23 cellular contexts compared by ENCODE assay signal in genomic region chr16:13390986-13391305, GRCh38.
"Had no signal": no experiment of that assay in that cellular context is flagged by ENCODE, and none has a peak within 500 bp of the region (broad histone marks: within the 10 kb centered on the region; RNA-seq: fewer than 3 reads in every experiment).

No MANE protein-coding gene starts in this region.

- H3K9me3 ChIP-seq: pancreas had no signal

- H3K27ac ChIP-seq: cardiac muscle cell, epithelial cell of prostate, gastroesophageal sphincter, heart left ventricle, pancreas, skin epidermis, tibial artery had no signal

- FAIRE-seq: islet of Langerhans, pancreas had no signal

- H3K27me3 Mint-ChIP-seq: activated CD4-positive, alpha-beta T cell treated with anti-CD3 and anti-CD28 coated beads, Interleukin-2, amount 10 ng/mL, durations not matched to agents 7 days and 5 days; activated CD8-positive, alpha-beta T cell treated with anti-CD3 and anti-CD28 coated beads for 36 hours; activated naive CD8-positive, alpha-beta T cell treated with anti-CD3 and anti-CD28 coated beads, Interleukin-2, amount 50 U/mL, for 24 hours; T-helper 17 cell had no signal

- H3K27ac Mint-ChIP-seq: activated CD4-positive, alpha-beta T cell treated with anti-CD3 and anti-CD28 coated beads, Interleukin-2, amount 10 ng/mL, durations not matched to agents 7 days and 5 days; activated CD8-positive, alpha-beta T cell treated with anti-CD3 and anti-CD28 coated beads for 36 hours; activated naive CD8-positive, alpha-beta T cell treated with anti-CD3 and anti-CD28 coated beads, Interleukin-2, amount 50 U/mL, for 24 hours; activated T-helper 1 cell treated with anti-CD3 and anti-CD28 coated beads, Interleukin-12 subunit alpha, Interleukin-12 subunit beta, Interleukin-2, Interleukin-4 antibody, amounts not matched to agents 30 ng/mL and 10 ng/mL and 1 ng/mL, durations not matched to agents 14 hours and 24 hours and 36 hours; mesothelial cell of epicardium; natural killer cell treated with Interleukin-12 subunit alpha and Interleukin-12 subunit beta and Interleukin-15 and Interleukin-18, amount 100 ng/mL, for 72 hours; stimulated activated effector memory CD8-positive, alpha-beta T cell treated with anti-CD3 and anti-CD28 coated beads, Interleukin-12 subunit alpha, Interleukin-12 subunit beta, amount 100 ng/mL, for 72 hours; T-helper 17 cell had no signal

- H3K27me3 ChIP-seq: gastroesophageal sphincter, pancreas, tibial artery had no signal

- H3K4me1 ChIP-seq: gastroesophageal sphincter, heart left ventricle, pancreas, tibial artery had no signal

- H3K4me3 Mint-ChIP-seq: activated CD4-positive, alpha-beta T cell treated with anti-CD3 and anti-CD28 coated beads, Interleukin-2, amount 10 ng/mL, durations not matched to agents 7 days and 5 days; activated CD8-positive, alpha-beta T cell treated with anti-CD3 and anti-CD28 coated beads for 36 hours; activated naive CD8-positive, alpha-beta T cell treated with anti-CD3 and anti-CD28 coated beads, Interleukin-2, amount 50 U/mL, for 24 hours; activated T-helper 1 cell treated with anti-CD3 and anti-CD28 coated beads, Interleukin-12 subunit alpha, Interleukin-12 subunit beta, Interleukin-2, Interleukin-4 antibody, amounts not matched to agents 30 ng/mL and 10 ng/mL and 1 ng/mL, durations not matched to agents 14 hours and 24 hours and 36 hours; mesothelial cell of epicardium; natural killer cell treated with Interleukin-12 subunit alpha and Interleukin-12 subunit beta and Interleukin-15 and Interleukin-18, amount 100 ng/mL, for 72 hours; stimulated activated effector memory CD8-positive, alpha-beta T cell treated with anti-CD3 and anti-CD28 coated beads, Interleukin-12 subunit alpha, Interleukin-12 subunit beta, amount 100 ng/mL, for 72 hours; T-helper 17 cell had no signal

- H3K36me3 Mint-ChIP-seq: natural killer cell treated with Interleukin-12 subunit alpha and Interleukin-12 subunit beta and Interleukin-15 and Interleukin-18, amount 100 ng/mL, for 72 hours; stimulated activated effector memory CD8-positive, alpha-beta T cell treated with anti-CD3 and anti-CD28 coated beads, Interleukin-12 subunit alpha, Interleukin-12 subunit beta, amount 100 ng/mL, for 72 hours had no signal

- H3K4me3 ChIP-seq: cardiac muscle cell, gastroesophageal sphincter, heart left ventricle, pancreas, skin epidermis, tibial artery had no signal

- DNase-seq: activated CD4-positive, alpha-beta T cell treated with anti-CD3 and anti-CD28 coated beads, Interleukin-2, amount 10 ng/mL, durations not matched to agents 7 days and 5 days; activated CD8-positive, alpha-beta T cell treated with anti-CD3 and anti-CD28 coated beads for 36 hours; activated gamma-delta T cell; activated naive CD4-positive, alpha-beta T cell treated with anti-CD3 and anti-CD28 coated beads, Interleukin-2, amount 50 U/mL, for 16 hours; activated naive CD8-positive, alpha-beta T cell treated with anti-CD3 and anti-CD28 coated beads, Interleukin-2, amount 50 U/mL, for 24 hours; cortex of kidney; heart left ventricle; left ventricle myocardium superior; mammary epithelial cell; pancreas; stimulated activated CD4-positive, alpha-beta T cell treated with anti-CD3 and anti-CD28 coated beads, Interleukin-2, amount 100 ng/mL, for 24 hours; T-helper 17 cell; tibial artery had no signal

- H3K4me1 Mint-ChIP-seq: activated CD4-positive, alpha-beta T cell treated with anti-CD3 and anti-CD28 coated beads, Interleukin-2, amount 10 ng/mL, durations not matched to agents 7 days and 5 days; mesothelial cell of epicardium; stimulated activated effector memory CD8-positive, alpha-beta T cell treated with anti-CD3 and anti-CD28 coated beads, Interleukin-12 subunit alpha, Interleukin-12 subunit beta, amount 100 ng/mL, for 72 hours; T-helper 17 cell had no signal

- ATAC-seq: activated CD4-positive, CD25-positive, alpha-beta regulatory T cell treated with anti-CD3 and anti-CD28 coated beads, Interleukin-2, amount 50 U/mL, for 24 hours; activated CD8-positive, alpha-beta T cell treated with anti-CD3 and anti-CD28 coated beads for 36 hours; activated naive CD8-positive, alpha-beta T cell treated with anti-CD3 and anti-CD28 coated beads, Interleukin-2, amount 50 U/mL, for 24 hours; gastroesophageal sphincter; heart left ventricle; left ventricle myocardium superior; natural killer cell treated with Interleukin-12 subunit alpha and Interleukin-12 subunit beta and Interleukin-15 and Interleukin-18, amount 100 ng/mL, for 72 hours; pancreas; stimulated activated effector memory CD8-positive, alpha-beta T cell treated with anti-CD3 and anti-CD28 coated beads, Interleukin-12 subunit alpha, Interleukin-12 subunit beta, amount 100 ng/mL, for 72 hours; T-helper 17 cell had no signal

- H3K36me3 ChIP-seq: cardiac muscle cell, gastroesophageal sphincter, heart left ventricle, pancreas, tibial artery had no signal
